In genomic region chr4:174714393-174715211, GRCh38 we compare ENCODE assay signal across 7 cellular contexts.
DNase-seq lines count a peak whose midpoint lies in the region; ATAC-seq and TF ChIP-seq lines count a peak whose summit lies in the region.

No MANE protein-coding gene starts in this region.

- peak; percentile 93 for ATAC-seq in GM18511 (IDR thresholded peaks at IDR 0.05; ENCODE audit: unreplicated experiment)
- peak; percentile 95 for ATAC-seq in HG02884 (IDR thresholded peaks at IDR 0.05; ENCODE audit: unreplicated experiment)

- no peaks in the 10 kb centered on the region for H3K36me3 ChIP-seq in kidney epithelial cell (ENCODE audit: control insufficient read depth, insufficient read depth, low read length)

- peak; percentile 89 for TF ChIP-seq CTCF in kidney epithelial cell (IDR thresholded peaks at IDR 0.05; ENCODE audit: insufficient read depth, low read length, poor library complexity, severe bottlenecking)

- no peak overlapping the region for H3K4me3 ChIP-seq in kidney epithelial cell (ENCODE audit: low read depth, low read length)

- no peaks in the 10 kb centered on the region for H3K27me3 ChIP-seq in kidney epithelial cell (ENCODE audit: control insufficient read depth, insufficient read depth, low read length)

- DNase-seq in DMS153 (lab: John Stamatoyannopoulos, UW) (peak; percentile 4), NCI-H2029 (lab: John Stamatoyannopoulos, UW) (peak; percentile 20), amniotic epithelial cell (ENCODE audit: low read depth) (peak; percentile 60), kidney epithelial cell (ENCODE audit: low read depth) (peak; percentile 9)
- no peak for DNase-seq in stimulated activated naive CD4-positive, alpha-beta T cell treated with Interleukin-2 at 50 U/mL for 16 hours (lab: John Stamatoyannopoulos, UW)
